Comparison of ENCODE assay signal across 8 cellular contexts in genomic region chr12:75390156-75390898, GRCh38. TPM values are rescaled to one million over a fixed set of nuclear protein-coding genes. Genes with fewer than 3 reads are reported as not detected.
A peak's percentile ranks its signal among the peaks of the same experiment; 100 is the strongest.
DNase-seq lines count a peak whose midpoint lies in the region; ATAC-seq and TF ChIP-seq lines count a peak whose summit lies in the region.

No MANE protein-coding gene starts in this region.

- no peaks in the 10 kb centered on the region for H3K9me3 ChIP-seq in CD8-positive, alpha-beta memory T cell (ENCODE audit: low read length)
- H3K9me3 ChIP-seq in body of pancreas (no peaks in the 10 kb centered on the region), mononuclear cell (ENCODE audit: low read depth, low read length) (no peaks in the 10 kb centered on the region)

- intact Hi-C loops in body of pancreas (cut with DNase I): no loop called here

- no peak for TF ChIP-seq POLR2A in body of pancreas (IDR thresholded peaks at IDR 0.05)

- POLR2A ChIA-PET in CD8-positive, alpha-beta memory T cell (lab: Charles Lee): interaction anchor here (1.1 to 1.6 kb wide), 5 partner anchors 47 to 1169 kb away, joined by 3 to 13 read pairs (median 4); partner anchors contain the start of genes GLIPR1 and KRR1

- peak; percentile 2 for ATAC-seq in HG02938 (IDR thresholded peaks at IDR 0.05; ENCODE audit: unreplicated experiment)
- ATAC-seq in body of pancreas: peak; percentile 47
- ATAC-seq in GM21825 (IDR thresholded peaks at IDR 0.05; ENCODE audit: unreplicated experiment): no peak

- TF ChIP-seq CTCF in body of pancreas (IDR thresholded peaks at IDR 0.05): no peak

- H3K27me3 ChIP-seq in CD8-positive, alpha-beta memory T cell (ENCODE audit: insufficient read depth, low read length, poor library complexity, severe bottlenecking): no peaks in the 10 kb centered on the region
- H3K27me3 ChIP-seq in body of pancreas (no peaks in the 10 kb centered on the region), mononuclear cell (ENCODE audit: insufficient read depth, low read length) (no peaks in the 10 kb centered on the region)

- no peaks in the 10 kb centered on the region for H3K36me3 ChIP-seq in CD8-positive, alpha-beta memory T cell (ENCODE audit: insufficient read depth, low read length)
- no peaks in the 10 kb centered on the region for H3K36me3 ChIP-seq in body of pancreas (replicated peaks in 1 of 2; ENCODE audit: insufficient read depth in 1 of 2, low read depth in 2 of 2)

- CTCF ChIA-PET in CD8-positive, alpha-beta memory T cell (lab: Charles Lee): interaction anchor here (1.0 to 2.4 kb wide), 9 partner anchors 15 to 641 kb away, joined by 3 to 25 read pairs (median 7); partner anchors contain the start of genes GLIPR1, GLIPR1L1 and PHLDA1

- peak overlapping the region; percentile 89 to 96 (median 95) for H3K4me3 Mint-ChIP-seq in CD8-positive, alpha-beta memory T cell

- peaks cover 43 to 68% (median 44%) of the 10 kb centered on the region in 3 donors for H3K4me1 Mint-ChIP-seq in CD8-positive, alpha-beta memory T cell

- WGBS in body of pancreas, 2 donors: 17 to 22% methylated on average over 6 of the region's 6 CpGs

- peaks cover 23% of the 10 kb centered on the region for H3K4me1 ChIP-seq in CD8-positive, alpha-beta memory T cell (ENCODE audit: insufficient read depth, low read length)
- H3K4me1 ChIP-seq in body of pancreas: peaks cover 4% of the 10 kb centered on the region
- peaks cover 16% of the 10 kb centered on the region for H3K4me1 ChIP-seq in mononuclear cell (ENCODE audit: insufficient read depth, low read length)

- DNase-seq in CD8-positive, alpha-beta memory T cell: no peak
- DNase-seq in body of pancreas (no peak), NCI-H187 (lab: John Stamatoyannopoulos, UW) (no peak), NCI-H1930 (lab: John Stamatoyannopoulos, UW) (no peak), SIG-M5 treated with dmso at 0.1 percent for 504 hours (lab: John Stamatoyannopoulos, UW; ENCODE audit: unreplicated experiment) (no peak)

- peak overlapping the region; percentile 83 for H3K27ac ChIP-seq in CD8-positive, alpha-beta memory T cell (ENCODE audit: low read depth, low read length)
- peak overlapping the region; percentile 84 to 92 (median 85) for H3K27ac ChIP-seq in body of pancreas

- peak overlapping the region; percentile 94 for H3K4me3 ChIP-seq in CD8-positive, alpha-beta memory T cell (ENCODE audit: low read length)
- peak overlapping the region in 1 of 2 donors; percentile 22 for H3K4me3 ChIP-seq in body of pancreas
- H3K4me3 ChIP-seq in mononuclear cell (ENCODE audit: low read length): peak overlapping the region; percentile 58

- H3K36me3 Mint-ChIP-seq in CD8-positive, alpha-beta memory T cell: peaks cover 0 to 4% (median 0%) of the 10 kb centered on the region in 3 donors

- H3K9me3 Mint-ChIP-seq in CD8-positive, alpha-beta memory T cell: no peaks in the 10 kb centered on the region

- no peaks in the 10 kb centered on the region for H3K27me3 Mint-ChIP-seq in CD8-positive, alpha-beta memory T cell

- H3K27ac Mint-ChIP-seq in CD8-positive, alpha-beta memory T cell: peak overlapping the region; percentile 80 to 99 (median 97)

RNA-seq across cellular contexts. Expression of gene GLIPR1L2, which starts 0.6 kb away (rescaled TPM):
- not detected for total RNA-seq in CD8-positive, alpha-beta memory T cell
- polyA plus RNA-seq in CD8-positive, alpha-beta memory T cell: 0.92 TPM
- total RNA-seq in body of pancreas (1 to 10 TPM in 1 of 2 donors, not detected in 1; 1.6 TPM), mononuclear cell (0.10 TPM)

RNA-seq across cellular contexts. Expression of gene GLIPR1L1, which starts 55.9 kb away (rescaled TPM):
- not detected for total RNA-seq in CD8-positive, alpha-beta memory T cell
- not detected for polyA plus RNA-seq in CD8-positive, alpha-beta memory T cell
- total RNA-seq in body of pancreas (not detected), mononuclear cell (not detected)
